Comparison of ENCODE assay signal across 12 cellular contexts in genomic region chr17:32264140-32264799, GRCh38. TPM values are rescaled to one million over a fixed set of nuclear protein-coding genes. Genes with fewer than 3 reads are reported as not detected.
A peak's percentile ranks its signal among the peaks of the same experiment; 100 is the strongest.
DNase-seq lines count a peak whose midpoint lies in the region; ATAC-seq, FAIRE-seq and TF ChIP-seq lines count a peak whose summit lies in the region.
"Had no signal": no experiment of that assay in that cellular context is flagged by ENCODE, and none has a peak within 500 bp of the region (broad histone marks: within the 10 kb centered on the region; RNA-seq: fewer than 3 reads in every experiment).

No MANE protein-coding gene starts in this region.

- H3K79me2 ChIP-seq in K562 (ENCODE audit: control insufficient read depth, insufficient read depth, low read length), result no peaks in the 10 kb centered on the region

- H2AFZ ChIP-seq in K562 (ENCODE audit: low read depth, low read length), result no peak overlapping the region

- peaks cover 29% of the 10 kb centered on the region for H4K20me1 ChIP-seq in K562 (replicated peaks; ENCODE audit: control insufficient read depth, insufficient read depth, low read length)

- POLR2A ChIA-PET in K562 (lab: Yijun Ruan, JAX), result interaction anchor here (0.6 to 1.2 kb wide), 2 partner anchors 31 to 246 kb away, joined by 3 to 4 read pairs; no protein-coding TSS in a partner anchor

- H3K4me1 Mint-ChIP-seq in naive B cell, result peaks cover 16 to 18% (median 16%) of the 10 kb centered on the region in 3 donors

- FAIRE-seq in K562 (lab: Jason Lieb, UNC), result no peak

- H3K4me3 ChIP-seq in BE2C (ENCODE audit: low read depth, low read length) (no peak overlapping the region), H7 (ENCODE audit: insufficient read depth, low read depth, low read length) (no peak overlapping the region), K562 (no peak overlapping the region)

- TF ChIP-seq RAD21 in K562 (CRISPR knock-in tag; conservative IDR thresholded peaks at IDR 0.05 in 1 of 2, IDR thresholded peaks at IDR 0.05 in 1 of 2), result no peak

- H3K9ac ChIP-seq in K562 (ENCODE audit: insufficient read depth in 1 of 2, low read depth in 2 of 2, low read length in 2 of 2), result no peak overlapping the region

- H3K27me3 Mint-ChIP-seq in naive B cell, result peaks cover 49 to 84% (median 73%) of the 10 kb centered on the region in 3 donors

- H3K27me3 ChIP-seq in BE2C (no peaks in the 10 kb centered on the region), H7 (ENCODE audit: control insufficient read depth, insufficient read depth, low read length) (peaks cover 52% of the 10 kb centered on the region), K562 (ENCODE audit: control insufficient read depth in 2 of 2, insufficient read depth in 2 of 2, low read length in 2 of 2) (peaks cover 66 to 79% of the 10 kb centered on the region in 2 experiments)

- H3K9me1 ChIP-seq in K562 (ENCODE audit: control insufficient read depth, insufficient read depth, low read length), result peaks cover 4% of the 10 kb centered on the region

- CTCF ChIA-PET in K562 (lab: Yijun Ruan, JAX; ENCODE audit: low intra/inter-chr PET ratio), result no interaction called here

- no peaks in the 10 kb centered on the region for H3K9me3 Mint-ChIP-seq in naive B cell
- H3K9me3 Mint-ChIP-seq: activated naive CD4-positive, alpha-beta T cell treated with anti-CD3 and anti-CD28 coated beads, Interleukin-2, amount 50 U/mL, for 72 hours had no signal

- no peak overlapping the region for H3K4me2 ChIP-seq in K562 (ENCODE audit: insufficient read depth, low read length)

- TF ChIP-seq EP300 in K562 (IDR thresholded peaks at IDR 0.05; ENCODE audit: low read length), result no peak

- TF ChIP-seq CTCF in BE2C (IDR thresholded peaks at IDR 0.05; ENCODE audit: low read depth, low read length), result peak; percentile 16; the same call in 1 of the 2 replicates
- TF ChIP-seq CTCF in K562 (IDR thresholded peaks at IDR 0.05 in 2 of 3, conservative IDR thresholded peaks at IDR 0.05 in 1 of 3; ENCODE audit: insufficient read depth in 2 of 3, low read depth in 1 of 3, low read length in 3 of 3), result peak; percentile 9 to 24 (median 18); a peak in 1 of 6 replicates

- intact Hi-C loops in K562 (cut with micrococcal nuclease), result no loop called here

- no peaks in the 10 kb centered on the region for H3K36me3 ChIP-seq in BE2C
- no peaks in the 10 kb centered on the region for H3K36me3 ChIP-seq in H7 (replicated peaks; ENCODE audit: control insufficient read depth, insufficient read depth, low read length)
- no peaks in the 10 kb centered on the region for H3K36me3 ChIP-seq in K562 (ENCODE audit: control insufficient read depth, insufficient read depth, low read length)
- H3K36me3 ChIP-seq: left ventricle myocardium inferior, upper lobe of left lung had no signal

- in situ Hi-C loops in K562 (cut with MboI), result no loop called here

- peak; percentile 35; the same call in 2 of the 3 replicates for ATAC-seq in K562
- ATAC-seq in naive B cell (ENCODE audit: low read depth in 2 of 2), result no peak
- ATAC-seq in HG03565 (IDR thresholded peaks at IDR 0.05; ENCODE audit: unreplicated experiment), result no peak
- ATAC-seq: activated naive CD4-positive, alpha-beta T cell treated with anti-CD3 and anti-CD28 coated beads, Interleukin-2, amount 50 U/mL, for 72 hours had no signal

- DNase-seq in BE2C (no peak), H7 (peak; percentile 75), K562 (ENCODE audit: extremely low read depth in 1 of 4, low spot score in 3 of 4) (no peak), naive B cell (no peak), HT-29 (ENCODE audit: low spot score) (no peak), GF-D8 (lab: John Stamatoyannopoulos, UW) (no peak)
- DNase-seq in activated effector memory CD4-positive, alpha-beta T cell treated with anti-CD3 and anti-CD28 coated beads, Interleukin-2, amount 50 U/mL, for 16 hours, result no peak
- DNase-seq: erythroblast, left ventricle myocardium inferior, upper lobe of left lung had no signal

- H3K4me3 Mint-ChIP-seq in naive B cell, result peak overlapping the region; percentile 26 to 90 (median 73)

- no peaks in the 10 kb centered on the region for H3K36me3 Mint-ChIP-seq in naive B cell
- H3K36me3 Mint-ChIP-seq: activated naive CD4-positive, alpha-beta T cell treated with anti-CD3 and anti-CD28 coated beads, Interleukin-2, amount 50 U/mL, for 72 hours had no signal

- BruUV-seq in K562 (replicated peaks; lab: Mats Ljungman, UMichigan), result no TSS peak

- TF ChIP-seq POLR2A in K562 (conservative IDR thresholded peaks at IDR 0.05), result no peak

- H3K4me1 ChIP-seq in BE2C (no peaks in the 10 kb centered on the region), K562 (replicated peaks in 1 of 2; ENCODE audit: control insufficient read depth in 2 of 2, insufficient read depth in 2 of 2, low read length in 2 of 2) (peaks cover 0 to 15% of the 10 kb centered on the region in 2 experiments; a peak in 4 of 5 replicates)

- WGBS in K562 (ENCODE audit: insufficient coverage, low coverage, missing lambda C conversion rate), result 6% methylated on average over 6 of the region's 6 CpGs

- no peaks in the 10 kb centered on the region for H3K9me3 ChIP-seq in BE2C
- no peaks in the 10 kb centered on the region for H3K9me3 ChIP-seq in K562 (replicated peaks; ENCODE audit: control insufficient read depth, insufficient read depth, low read depth, low read length)
- H3K9me3 ChIP-seq: left ventricle myocardium inferior, upper lobe of left lung had no signal

- H3K27ac Mint-ChIP-seq in naive B cell, result no peak overlapping the region
- H3K27ac Mint-ChIP-seq: activated naive CD4-positive, alpha-beta T cell treated with anti-CD3 and anti-CD28 coated beads, Interleukin-2, amount 50 U/mL, for 72 hours had no signal

- H3K27ac ChIP-seq in K562 (ENCODE audit: extremely low read depth, low read depth, low read length), result no peak overlapping the region
- H3K27ac ChIP-seq: upper lobe of left lung had no signal

TF ChIP-seq in K562, 482 proteins besides CTCF, POLR2A, EP300 and RAD21:
- TF ChIP-seq TBP (optimal IDR thresholded peaks at IDR 0.05; ENCODE audit: low read depth, low read length), result no peak

RNA-seq across cellular contexts. Expression of gene RHBDL3, which starts 1.4 kb away (rescaled TPM):
- polyA plus RNA-seq in BE2C (2012; ENCODE audit: insufficient read depth, insufficient read length, low read depth), result 1.8 TPM
- 5.8 and 8.5 TPM in 2 replicates for total RNA-seq in H7 (2014; rRNA removed; shearing (Covaris generic))
- 0.26 and 0.76 TPM in 2 replicates for total RNA-seq in K562 (2011; cell fraction: chromatin; rRNA removed; ENCODE audit: low replicate concordance)
- 0.33 and 0.53 TPM in 2 replicates for total RNA-seq in K562 (2011; cell fraction: nucleolus; rRNA removed)
- 0.37 and 0.69 TPM in 2 replicates for total RNA-seq in K562 (2011; cell fraction: nucleoplasm; rRNA removed)
- 0.08 and 0.09 TPM in 2 replicates for total RNA-seq in K562 (2014; rRNA removed)
- total RNA-seq in K562 (2014; rRNA removed; fragmentation: Illumina TruSeq; extraction: Trizol), result 0.03 and 0.07 TPM in 2 replicates
- 0.08 TPM in 1 of 2 replicates, not detected in the other for total RNA-seq in K562 (2015; rRNA removed; fragmentation: Illumina TruSeq; extraction: Trizol)
- 0.13 and 0.31 TPM in 2 replicates for total RNA-seq in K562 (2021)
- polyA plus RNA-seq in K562 (2011; rRNA removed), result 0.07 and 0.22 TPM in 2 replicates
- polyA plus RNA-seq in K562 (2011; cell fraction: cytosol; rRNA removed), result 0.10 and 0.54 TPM in 2 replicates
- 0.06 and 0.46 TPM in 2 replicates for polyA plus RNA-seq in K562 (2011; cell fraction: nucleus; rRNA removed)
- 0.03 and 0.05 TPM in 2 replicates for polyA plus RNA-seq in K562 (2012)
- polyA plus RNA-seq in K562 (2014; fragmentation: Illumina TruSeq; extraction: Trizol), result 0.03 and 0.06 TPM in 2 replicates
- not detected for polyA plus RNA-seq in K562 (2014; fragmentation: Nextera tagmentation; extraction: Ambion mirVana)
- 0.01 TPM in 1 of 2 replicates, not detected in the other for polyA plus RNA-seq in K562 (2014; rRNA removed)
- polyA minus RNA-seq in K562 (2011; rRNA and poly(A)+ RNA removed), result 0.06 and 0.32 TPM in 2 replicates
- not detected in 2 replicates for polyA minus RNA-seq in K562 (2011; cell fraction: cytosol; rRNA and poly(A)+ RNA removed)
- not detected in 2 replicates for polyA minus RNA-seq in K562 (2011; cell fraction: nucleus; rRNA and poly(A)+ RNA removed)
- polyA plus RNA-seq in naive B cell (ENCODE audit: low read depth in 6 of 6), result not detected
- not detected in 2 replicates for total RNA-seq in HT-29 (2014; rRNA removed; shearing (Covaris generic))
